10 cellular contexts compared by ENCODE assay signal in the genomic region with DNA sequence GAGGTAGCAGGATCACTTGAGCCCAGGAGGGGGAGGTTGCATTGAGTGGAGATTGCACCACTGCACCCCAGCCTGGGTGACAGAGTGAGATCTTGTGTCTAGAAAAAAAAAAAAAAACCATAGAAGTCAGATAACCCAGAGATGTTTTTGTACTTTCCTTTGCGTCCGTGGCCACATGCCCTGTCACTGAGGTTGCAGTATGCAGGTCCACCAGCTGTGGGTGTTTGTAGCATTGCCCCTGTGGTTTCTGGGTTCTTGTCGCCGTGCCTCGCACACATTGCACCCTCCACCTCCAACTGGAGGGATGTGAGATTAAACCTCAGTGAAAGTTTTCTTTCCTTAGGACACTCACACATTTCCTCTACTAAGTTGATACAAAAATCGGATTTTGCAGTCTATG.
DNase-seq lines count a peak whose midpoint lies in the region; ATAC-seq, FAIRE-seq and TF ChIP-seq lines count a peak whose summit lies in the region.
"Had no signal": no experiment of that assay in that cellular context is flagged by ENCODE, and none has a peak within 500 bp of the region (broad histone marks: within the 10 kb centered on the region; RNA-seq: fewer than 3 reads in every experiment).

No MANE protein-coding gene starts in this region.

- no peak overlapping the region for H3K9ac ChIP-seq in kidney (ENCODE audit: low read length in 2 of 2)

- peak; percentile 6 for TF ChIP-seq CTCF in upper lobe of right lung (IDR thresholded peaks at IDR 0.05)
- no peak for TF ChIP-seq CTCF in kidney (IDR thresholded peaks at IDR 0.05; ENCODE audit: borderline replicate concordance, extremely low read depth, insufficient read depth)

- H3K9me3 ChIP-seq in upper lobe of right lung: no peaks in the 10 kb centered on the region
- no peaks in the 10 kb centered on the region for H3K9me3 ChIP-seq in kidney (ENCODE audit: control insufficient read depth in 1 of 2, low read length in 2 of 2)

- H3K27me3 ChIP-seq in upper lobe of right lung: no peaks in the 10 kb centered on the region

- ATAC-seq in natural killer cell treated with Interleukin-12 subunit alpha and Interleukin-12 subunit beta and Interleukin-15 and Interleukin-18, amount 100 ng/mL, for 72 hours: peak; percentile 92 to 95
- ATAC-seq in upper lobe of right lung: peak; percentile 59

- H3K4me1 ChIP-seq in upper lobe of right lung (peaks cover 13% of the 10 kb centered on the region), kidney (ENCODE audit: control insufficient read depth in 1 of 2, insufficient read depth in 1 of 2, low read depth in 1 of 2, low read length in 2 of 2) (peaks cover 4 to 12% of the 10 kb centered on the region in 2 donors)

- intact Hi-C loops in activated T-helper 2 cell treated with anti-CD3 and anti-CD28 coated beads, Interferon-gamma antibody, Interleukin-2, Interleukin-4, amounts not matched to agents 10 μg/mL and 5 μg/mL and 100 μg/mL, durations not matched to agents 14 hours and 24 hours and 36 hours (cut with micrococcal nuclease): loop anchor here (5.0 kb wide), 1 partner anchor 191 kb away; no protein-coding TSS in a partner anchor
- intact Hi-C loops in upper lobe of right lung (cut with DNase I) (no loop called here), kidney (cut with DNase I) (no loop called here)

- H3K4me3 ChIP-seq in upper lobe of right lung (no peak overlapping the region), kidney (ENCODE audit: low read length in 2 of 2) (no peak overlapping the region)

- FAIRE-seq in kidney (lab: Jason Lieb, UNC): no peak

- DNase-seq in activated gamma-delta T cell treated with Interleukin-2 at 50 U/mL for 16 hours (peak; percentile 73), activated gamma-delta T cell (lab: John Stamatoyannopoulos, UW) (no peak), upper lobe of right lung (no peak), DMS79 treated with DMSO at 0.1 percent for 48 hours (lab: John Stamatoyannopoulos, UW) (no peak), kidney (no peak), hepatic stellate cell (ENCODE audit: low spot score) (no peak)
- peak; percentile 57 for DNase-seq in activated T-helper 2 cell treated with anti-CD3 and anti-CD28 coated beads, Interferon-gamma antibody, Interleukin-2, Interleukin-4, amounts not matched to agents 10 μg/mL and 5 μg/mL and 100 μg/mL, durations not matched to agents 14 hours and 24 hours and 36 hours (ENCODE audit: low spot score)
- DNase-seq in natural killer cell treated with Interleukin-12 subunit alpha and Interleukin-12 subunit beta and Interleukin-15 and Interleukin-18, amount 100 ng/mL, for 72 hours (ENCODE audit: low spot score): peak; percentile 74
- DNase-seq: KG1, Right ventricle myocardium superior had no signal

- no peaks in the 10 kb centered on the region for H3K27me3 Mint-ChIP-seq in activated T-helper 2 cell treated with anti-CD3 and anti-CD28 coated beads, Interferon-gamma antibody, Interleukin-2, Interleukin-4, amounts not matched to agents 10 μg/mL and 5 μg/mL and 100 μg/mL, durations not matched to agents 14 hours and 24 hours and 36 hours (ENCODE audit: low read depth)
- no peaks in the 10 kb centered on the region for H3K27me3 Mint-ChIP-seq in natural killer cell treated with Interleukin-12 subunit alpha and Interleukin-12 subunit beta and Interleukin-15 and Interleukin-18, amount 100 ng/mL, for 72 hours

- H3K36me3 Mint-ChIP-seq in activated T-helper 2 cell treated with anti-CD3 and anti-CD28 coated beads, Interferon-gamma antibody, Interleukin-2, Interleukin-4, amounts not matched to agents 10 μg/mL and 5 μg/mL and 100 μg/mL, durations not matched to agents 14 hours and 24 hours and 36 hours (ENCODE audit: low read depth): peaks cover 25% of the 10 kb centered on the region
- H3K36me3 Mint-ChIP-seq in natural killer cell treated with Interleukin-12 subunit alpha and Interleukin-12 subunit beta and Interleukin-15 and Interleukin-18, amount 100 ng/mL, for 72 hours: no peaks in the 10 kb centered on the region

- no peaks in the 10 kb centered on the region for H3K9me3 Mint-ChIP-seq in activated T-helper 2 cell treated with anti-CD3 and anti-CD28 coated beads, Interferon-gamma antibody, Interleukin-2, Interleukin-4, amounts not matched to agents 10 μg/mL and 5 μg/mL and 100 μg/mL, durations not matched to agents 14 hours and 24 hours and 36 hours
- no peaks in the 10 kb centered on the region for H3K9me3 Mint-ChIP-seq in natural killer cell treated with Interleukin-12 subunit alpha and Interleukin-12 subunit beta and Interleukin-15 and Interleukin-18, amount 100 ng/mL, for 72 hours

- H3K27ac Mint-ChIP-seq in activated T-helper 2 cell treated with anti-CD3 and anti-CD28 coated beads, Interferon-gamma antibody, Interleukin-2, Interleukin-4, amounts not matched to agents 10 μg/mL and 5 μg/mL and 100 μg/mL, durations not matched to agents 14 hours and 24 hours and 36 hours: peak overlapping the region; percentile 60
- peak overlapping the region; percentile 31 to 66 for H3K27ac Mint-ChIP-seq in natural killer cell treated with Interleukin-12 subunit alpha and Interleukin-12 subunit beta and Interleukin-15 and Interleukin-18, amount 100 ng/mL, for 72 hours

- H3K4me1 Mint-ChIP-seq in activated T-helper 2 cell treated with anti-CD3 and anti-CD28 coated beads, Interferon-gamma antibody, Interleukin-2, Interleukin-4, amounts not matched to agents 10 μg/mL and 5 μg/mL and 100 μg/mL, durations not matched to agents 14 hours and 24 hours and 36 hours (ENCODE audit: low read depth): peaks cover 67% of the 10 kb centered on the region
- H3K4me1 Mint-ChIP-seq in natural killer cell treated with Interleukin-12 subunit alpha and Interleukin-12 subunit beta and Interleukin-15 and Interleukin-18, amount 100 ng/mL, for 72 hours (ENCODE audit: low read depth in 2 of 2): peaks cover 37 to 45% of the 10 kb centered on the region in 2 donors

- peaks cover 25% of the 10 kb centered on the region for H3K36me3 ChIP-seq in upper lobe of right lung
- H3K36me3 ChIP-seq in kidney (ENCODE audit: control insufficient read depth in 1 of 2, insufficient read depth in 2 of 2, low read length in 2 of 2): peaks cover 0 to 5% of the 10 kb centered on the region in 2 donors

- H3K4me3 Mint-ChIP-seq in activated T-helper 2 cell treated with anti-CD3 and anti-CD28 coated beads, Interferon-gamma antibody, Interleukin-2, Interleukin-4, amounts not matched to agents 10 μg/mL and 5 μg/mL and 100 μg/mL, durations not matched to agents 14 hours and 24 hours and 36 hours (ENCODE audit: low read depth): no peak overlapping the region
- H3K4me3 Mint-ChIP-seq in natural killer cell treated with Interleukin-12 subunit alpha and Interleukin-12 subunit beta and Interleukin-15 and Interleukin-18, amount 100 ng/mL, for 72 hours: peak overlapping the region; percentile 60

- no peak overlapping the region for H3K27ac ChIP-seq in upper lobe of right lung
- no peak overlapping the region for H3K27ac ChIP-seq in kidney (ENCODE audit: low read depth in 2 of 2, low read length in 2 of 2)

Comparison
In these comparisons a context has a peak if more than half of its experiments do, and no peak if none do; other contexts are left out.
1. DNase-seq: peak in activated gamma-delta T cell treated with Interleukin-2 at 50 U/mL for 16 hours (single experiment), activated T-helper 2 cell treated with anti-CD3 and anti-CD28 coated beads, Interferon-gamma antibody, Interleukin-2, Interleukin-4, amounts not matched to agents 10 μg/mL and 5 μg/mL and 100 μg/mL, durations not matched to agents 14 hours and 24 hours and 36 hours (single experiment) and natural killer cell treated with Interleukin-12 subunit alpha and Interleukin-12 subunit beta and Interleukin-15 and Interleukin-18, amount 100 ng/mL, for 72 hours (single experiment); none in activated gamma-delta T cell (single experiment), upper lobe of right lung (single experiment), DMS79 treated with DMSO at 0.1 percent for 48 hours (single experiment), kidney (single experiment) and hepatic stellate cell (single experiment).